In genomic region chr9:128412120-128412790, GRCh38 we compare ENCODE assay signal across 1 cellular context.
TF ChIP-seq lines count a peak whose summit lies in the region.

No MANE protein-coding gene starts in this region.

TF ChIP-seq in H1, 55 proteins besides CTCF, POLR2A, EP300 and RAD21 (continued from another document):
- TF ChIP-seq, protein P1, sequence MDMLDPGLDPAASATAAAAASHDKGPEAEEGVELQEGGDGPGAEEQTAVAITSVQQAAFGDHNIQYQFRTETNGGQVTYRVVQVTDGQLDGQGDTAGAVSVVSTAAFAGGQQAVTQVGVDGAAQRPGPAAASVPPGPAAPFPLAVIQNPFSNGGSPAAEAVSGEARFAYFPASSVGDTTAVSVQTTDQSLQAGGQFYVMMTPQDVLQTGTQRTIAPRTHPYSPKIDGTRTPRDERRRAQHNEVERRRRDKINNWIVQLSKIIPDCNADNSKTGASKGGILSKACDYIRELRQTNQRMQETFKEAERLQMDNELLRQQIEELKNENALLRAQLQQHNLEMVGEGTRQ (IDR thresholded peaks at IDR 0.05; ENCODE audit: low read length): no peak
- TF ChIP-seq JUN (IDR thresholded peaks at IDR 0.05; ENCODE audit: low read depth, low read length): no peak
- peak; percentile 33; the same call in 1 of the 2 replicates for TF ChIP-seq MAX (IDR thresholded peaks at IDR 0.05)
- no peak for TF ChIP-seq NANOG (IDR thresholded peaks at IDR 0.05; ENCODE audit: insufficient read depth, low read depth, low read length, poor library complexity, severe bottlenecking)
- peak; percentile 71; the same call in 1 of the 2 replicates for TF ChIP-seq GABPA (IDR thresholded peaks at IDR 0.05; ENCODE audit: borderline replicate concordance, insufficient read depth, low read length)
- TF ChIP-seq TCF12 (IDR thresholded peaks at IDR 0.05; ENCODE audit: low read depth, low read length): peak; percentile 82; the same call in 1 of the 2 replicates
- TF ChIP-seq YY1 (IDR thresholded peaks at IDR 0.05; ENCODE audit: low read depth, low read length): peak; percentile 89; the same call in 1 of the 2 replicates
- peak; percentile 47 to 55; a peak in 1 of 4 replicates for TF ChIP-seq SIN3A (conservative IDR thresholded peaks at IDR 0.05 in 1 of 2, IDR thresholded peaks at IDR 0.05 in 1 of 2; ENCODE audit: low read depth in 1 of 2, low read length in 2 of 2)
- no peak for TF ChIP-seq PHF8 (conservative IDR thresholded peaks at IDR 0.05; ENCODE audit: low read depth, low read length)
- TF ChIP-seq EGR1 (IDR thresholded peaks at IDR 0.05; ENCODE audit: borderline replicate concordance, low read depth, low read length): peak; percentile 55; the same call in 1 of the 2 replicates
- peak; percentile 7; the same call in 1 of the 2 replicates for TF ChIP-seq SUZ12 (IDR thresholded peaks at IDR 0.05; ENCODE audit: low read length)
- TF ChIP-seq TEAD4 (IDR thresholded peaks at IDR 0.05; ENCODE audit: low read depth, low read length): 0 out of 2 replicates have a peak, but pooled peaks have one; percentile 11
- no peak for TF ChIP-seq CREB1 (IDR thresholded peaks at IDR 0.05)
- TF ChIP-seq KDM1A (IDR thresholded peaks at IDR 0.05; ENCODE audit: borderline replicate concordance, low read length): no peak
- no peak for TF ChIP-seq HDAC2 (IDR thresholded peaks at IDR 0.05; ENCODE audit: borderline replicate concordance in 1 of 2, low read depth in 2 of 2, low read length in 2 of 2)
- TF ChIP-seq POLR2AphosphoS5 (IDR thresholded peaks at IDR 0.05; ENCODE audit: low read depth, low read length): peak; percentile 27; the same call in 1 of the 2 replicates
- TF ChIP-seq POU5F1 (IDR thresholded peaks at IDR 0.05; ENCODE audit: low read depth, low read length): no peak
TF ChIP-seq in H1: peak in this region for 10.
